11 cellular contexts compared by ENCODE assay signal in the genomic region with DNA sequence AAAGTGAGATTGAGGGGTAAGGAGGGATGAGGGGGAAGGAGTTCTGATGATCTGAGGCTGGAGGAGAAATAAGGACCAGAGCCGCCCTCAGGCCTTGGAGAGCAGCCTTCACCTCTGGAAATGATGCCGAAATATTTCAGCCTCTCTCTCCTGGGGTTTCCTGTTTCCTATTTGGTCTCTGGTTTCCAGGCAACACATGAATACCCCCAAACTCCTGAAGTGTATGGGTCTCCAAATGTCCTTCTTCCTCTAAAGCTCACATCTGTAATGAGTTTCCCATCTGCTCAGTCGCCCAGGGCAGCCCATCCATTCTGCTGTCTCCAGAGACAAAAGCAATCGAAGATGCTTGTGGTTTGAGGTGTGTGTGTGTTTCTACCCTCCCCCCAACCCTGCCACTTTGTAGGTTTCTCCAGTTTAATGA. TPM values are rescaled to one million over a fixed set of nuclear protein-coding genes. Genes with fewer than 3 reads are reported as not detected.
DNase-seq lines count a peak whose midpoint lies in the region; ATAC-seq and TF ChIP-seq lines count a peak whose summit lies in the region.
"Had no signal": no experiment of that assay in that cellular context is flagged by ENCODE, and none has a peak within 500 bp of the region (broad histone marks: within the 10 kb centered on the region; RNA-seq: fewer than 3 reads in every experiment).

No MANE protein-coding gene starts in this region.

- no peaks in the 10 kb centered on the region for H3K4me1 ChIP-seq in mesodermal cell (ENCODE audit: control insufficient read depth, insufficient read depth, low read length, poor library complexity, severe bottlenecking)

- peaks cover 17% of the 10 kb centered on the region for H3K9me3 Mint-ChIP-seq in progenitor cell of endocrine pancreas (ENCODE audit: low read depth)

- no peaks in the 10 kb centered on the region for H3K36me3 ChIP-seq in mesodermal cell (ENCODE audit: control insufficient read depth, insufficient read depth, low read length)

- H3K9me3 ChIP-seq in mesodermal cell (ENCODE audit: control insufficient read depth, low read length) = peaks cover 3% of the 10 kb centered on the region

- no peak overlapping the region for H3K4me3 ChIP-seq in HFF-Myc (replicated peaks; ENCODE audit: low read depth, low read length)
- no peak overlapping the region for H3K4me3 ChIP-seq in mesodermal cell (ENCODE audit: extremely low read depth, insufficient read depth, low read length, poor library complexity, severe bottlenecking)

- H3K4me3 Mint-ChIP-seq in progenitor cell of endocrine pancreas (ENCODE audit: low read depth) = no peak overlapping the region
- H3K4me3 Mint-ChIP-seq: natural killer cell had no signal

- no peak overlapping the region for H3K27ac Mint-ChIP-seq in progenitor cell of endocrine pancreas
- H3K27ac Mint-ChIP-seq: natural killer cell had no signal

- H3K4me1 Mint-ChIP-seq in progenitor cell of endocrine pancreas (ENCODE audit: low read depth) = peaks cover 8% of the 10 kb centered on the region

- no peaks in the 10 kb centered on the region for H3K27me3 Mint-ChIP-seq in progenitor cell of endocrine pancreas

- H3K36me3 Mint-ChIP-seq in progenitor cell of endocrine pancreas (ENCODE audit: insufficient read depth) = no peaks in the 10 kb centered on the region

- ATAC-seq in GM19351 (IDR thresholded peaks at IDR 0.05; ENCODE audit: unreplicated experiment) = peak; percentile 56
- ATAC-seq: natural killer cell had no signal

- peak overlapping the region; percentile 41 for H3K27ac ChIP-seq in mesodermal cell (ENCODE audit: low read depth, low read length, severe bottlenecking)

- TF ChIP-seq CTCF in HFF-Myc (IDR thresholded peaks at IDR 0.05; ENCODE audit: low read depth, low read length, missing control alignments) (no peak), progenitor cell of endocrine pancreas (IDR thresholded peaks at IDR 0.05; ENCODE audit: unreplicated experiment) (no peak)

- WGBS in mesodermal cell (ENCODE audit: insufficient coverage in 2 of 2), 2 experiments = 75 to 83% methylated on average over 2 of the region's 4 CpGs

- DNase-seq in HFF-Myc (ENCODE audit: extremely low read depth, low read depth) (peak; percentile 47), NCI-H187 treated with DMSO at 0.1 percent for 48 hours (lab: John Stamatoyannopoulos, UW) (peak; percentile 21), progenitor cell of endocrine pancreas (ENCODE audit: low spot score, unreplicated experiment) (no peak), occipital lobe (lab: John Stamatoyannopoulos, UW) (no peak), NCI-H82 (lab: John Stamatoyannopoulos, UW) (no peak), putamen (ENCODE audit: low spot score) (no peak)
- DNase-seq: activated T-cell treated with anti-CD3 and anti-CD28 coated beads, Interleukin-2, amount 50 U/mL, for 48 hours; cortex of kidney; natural killer cell had no signal

RNA-seq across cellular contexts. Expression of a gene that starts 52.0 kb away (rescaled TPM):
- 24.6 TPM for polyA plus RNA-seq in mesodermal cell (2013, experiment 1 of 2)
- 24.3 TPM for polyA plus RNA-seq in mesodermal cell (2013, experiment 2 of 2)
- total RNA-seq in progenitor cell of endocrine pancreas (39.9 and 42.9 TPM in 2 replicates), occipital lobe (50.8 TPM)

Comparison
In these comparisons a context has a peak if more than half of its experiments do, and no peak if none do; other contexts are left out.
1. DNase-seq: peak in HFF-Myc (single experiment) and NCI-H187 treated with DMSO at 0.1 percent for 48 hours (single experiment); none in progenitor cell of endocrine pancreas (single experiment), occipital lobe (single experiment), NCI-H82 (single experiment) and putamen (single experiment).